ENCODE assay signal across 19 cellular contexts in genomic region chr18:7233398-7233797, GRCh38. TPM values are rescaled to one million over a fixed set of nuclear protein-coding genes. Genes with fewer than 3 reads are reported as not detected.
A peak's percentile ranks its signal among the peaks of the same experiment; 100 is the strongest.
DNase-seq lines count a peak whose midpoint lies in the region; ATAC-seq and TF ChIP-seq lines count a peak whose summit lies in the region.
"Had no signal": no experiment of that assay in that cellular context is flagged by ENCODE, and none has a peak within 500 bp of the region (broad histone marks: within the 10 kb centered on the region; RNA-seq: fewer than 3 reads in every experiment).

No MANE protein-coding gene starts in this region.

- H3K27ac ChIP-seq in heart right ventricle, result peak overlapping the region in 6 of 10 donors; percentile 35 to 80 (median 74)
- H3K27ac ChIP-seq: A549, SJSA1 had no signal

- no peaks in the 10 kb centered on the region for H3K36me3 Mint-ChIP-seq in nephron progenitor cell (ENCODE audit: low read depth)

- peaks cover 0 to 5% (median 0%) of the 10 kb centered on the region in 7 donors for H3K27me3 ChIP-seq in heart right ventricle
- H3K27me3 ChIP-seq: SJSA1 had no signal

- ATAC-seq in Right ventricle myocardium inferior (peak; percentile 32), heart right ventricle (peak in 3 of 8 donors; percentile 2 to 25 (median 23)), GM21825 (IDR thresholded peaks at IDR 0.05; ENCODE audit: unreplicated experiment) (no peak), sciatic nerve (no peak)
- ATAC-seq: A549 had no signal

- H3K9me3 ChIP-seq in heart right ventricle, result no peaks in the 10 kb centered on the region
- H3K9me3 ChIP-seq: A549, Caco-2, SJSA1 had no signal

- WGBS in heart right ventricle, 2 donors, result 73 to 79% methylated on average over 8 of the region's 8 CpGs

- intact Hi-C loops in Right ventricle myocardium inferior (cut with DNase I) (loop anchor here (2.0 kb wide), 1 partner anchor 23 kb away; no protein-coding TSS in a partner anchor), cardiac septum (cut with DNase I) (no loop called here), heart right ventricle (cut with DNase I) (no loop called here), sciatic nerve (cut with DNase I) (no loop called here)

- peaks cover 0 to 37% (median 12%) of the 10 kb centered on the region in 9 donors for H3K4me1 ChIP-seq in heart right ventricle
- H3K4me1 ChIP-seq: A549, Caco-2, SJSA1 had no signal

- DNase-seq in Right ventricle myocardium inferior (ENCODE audit: missing footprints), result no peak
- DNase-seq in cardiac septum (ENCODE audit: low spot score), result no peak
- DNase-seq in heart right ventricle, result no peak
- DNase-seq in nephron progenitor cell, result no peak
- DNase-seq in sciatic nerve (ENCODE audit: low spot score), result no peak
- no peak for DNase-seq in stimulated activated CD4-positive, alpha-beta T cell treated with anti-CD3 and anti-CD28 coated beads, Interleukin-2, amount 100 ng/mL, for 48 hours
- DNase-seq: Caco-2; CD4-positive, alpha-beta T cell; H7; HFFc6; KG1; NCI-H187 treated with DMSO at 0.1 percent for 48 hours; NCI-H345; NCI-H82 had no signal

- no peak overlapping the region for H3K4me3 ChIP-seq in heart right ventricle
- H3K4me3 ChIP-seq: A549, SJSA1 had no signal

- no peak overlapping the region for H3K4me3 Mint-ChIP-seq in nephron progenitor cell
- H3K4me3 Mint-ChIP-seq: CD4-positive, alpha-beta T cell; HFFc6 had no signal

- no peaks in the 10 kb centered on the region for H3K9me3 Mint-ChIP-seq in nephron progenitor cell
- H3K9me3 Mint-ChIP-seq: CD4-positive, alpha-beta T cell; HFFc6 had no signal

- peaks cover 7% of the 10 kb centered on the region for H3K27me3 Mint-ChIP-seq in nephron progenitor cell (ENCODE audit: low read depth, poor library complexity)
- H3K27me3 Mint-ChIP-seq: CD4-positive, alpha-beta T cell had no signal

- H3K36me3 ChIP-seq in heart right ventricle, result no peaks in the 10 kb centered on the region
- H3K36me3 ChIP-seq: SJSA1 had no signal

- TF ChIP-seq CTCF in heart right ventricle (IDR thresholded peaks at IDR 0.05) (no peak), nephron progenitor cell (IDR thresholded peaks at IDR 0.05) (no peak)

- peak overlapping the region; percentile 95 for H3K27ac Mint-ChIP-seq in nephron progenitor cell
- H3K27ac Mint-ChIP-seq: CD4-positive, alpha-beta T cell; HFFc6 had no signal

- peaks cover 74% of the 10 kb centered on the region for H3K4me1 Mint-ChIP-seq in nephron progenitor cell

RNA-seq across cellular contexts. Expression of gene LRRC30, which starts 2.5 kb away (rescaled TPM):
- not detected for total RNA-seq in Right ventricle myocardium inferior
- total RNA-seq in cardiac septum, result not detected
- total RNA-seq in heart right ventricle, result not detected
- not detected for polyA plus RNA-seq in heart right ventricle
- not detected for total RNA-seq in sciatic nerve
- total RNA-seq: Caco-2; CD4-positive, alpha-beta T cell; H7; HFFc6; HT-29; SJSA1 had no signal
- polyA plus RNA-seq: A549, BJ had no signal
